In genomic region chr2:212842544-212843185, GRCh38 we compare ENCODE assay signal across 1 cellular context.
TF ChIP-seq lines count a peak whose summit lies in the region.

No MANE protein-coding gene starts in this region.

TF ChIP-seq in SK-N-SH, 30 proteins besides CTCF, POLR2A, EP300 and RAD21 (continued from another document):
- TF ChIP-seq, protein P1, sequence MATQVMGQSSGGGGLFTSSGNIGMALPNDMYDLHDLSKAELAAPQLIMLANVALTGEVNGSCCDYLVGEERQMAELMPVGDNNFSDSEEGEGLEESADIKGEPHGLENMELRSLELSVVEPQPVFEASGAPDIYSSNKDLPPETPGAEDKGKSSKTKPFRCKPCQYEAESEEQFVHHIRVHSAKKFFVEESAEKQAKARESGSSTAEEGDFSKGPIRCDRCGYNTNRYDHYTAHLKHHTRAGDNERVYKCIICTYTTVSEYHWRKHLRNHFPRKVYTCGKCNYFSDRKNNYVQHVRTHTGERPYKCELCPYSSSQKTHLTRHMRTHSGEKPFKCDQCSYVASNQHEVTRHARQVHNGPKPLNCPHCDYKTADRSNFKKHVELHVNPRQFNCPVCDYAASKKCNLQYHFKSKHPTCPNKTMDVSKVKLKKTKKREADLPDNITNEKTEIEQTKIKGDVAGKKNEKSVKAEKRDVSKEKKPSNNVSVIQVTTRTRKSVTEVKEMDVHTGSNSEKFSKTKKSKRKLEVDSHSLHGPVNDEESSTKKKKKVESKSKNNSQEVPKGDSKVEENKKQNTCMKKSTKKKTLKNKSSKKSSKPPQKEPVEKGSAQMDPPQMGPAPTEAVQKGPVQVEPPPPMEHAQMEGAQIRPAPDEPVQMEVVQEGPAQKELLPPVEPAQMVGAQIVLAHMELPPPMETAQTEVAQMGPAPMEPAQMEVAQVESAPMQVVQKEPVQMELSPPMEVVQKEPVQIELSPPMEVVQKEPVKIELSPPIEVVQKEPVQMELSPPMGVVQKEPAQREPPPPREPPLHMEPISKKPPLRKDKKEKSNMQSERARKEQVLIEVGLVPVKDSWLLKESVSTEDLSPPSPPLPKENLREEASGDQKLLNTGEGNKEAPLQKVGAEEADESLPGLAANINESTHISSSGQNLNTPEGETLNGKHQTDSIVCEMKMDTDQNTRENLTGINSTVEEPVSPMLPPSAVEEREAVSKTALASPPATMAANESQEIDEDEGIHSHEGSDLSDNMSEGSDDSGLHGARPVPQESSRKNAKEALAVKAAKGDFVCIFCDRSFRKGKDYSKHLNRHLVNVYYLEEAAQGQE (IDR thresholded peaks at IDR 0.05; ENCODE audit: low read depth, low read length), result no peak
- TF ChIP-seq JUND (IDR thresholded peaks at IDR 0.05) (peak; percentile 65), YY1 (IDR thresholded peaks at IDR 0.05; ENCODE audit: low read depth) (no peak), EZH2phosphoT487 (IDR thresholded peaks at IDR 0.05; ENCODE audit: borderline replicate concordance, low read depth) (no peak), USF1 (IDR thresholded peaks at IDR 0.05; ENCODE audit: borderline replicate concordance, low read depth) (no peak), FOXM1 (IDR thresholded peaks at IDR 0.05; ENCODE audit: low read depth) (peak; percentile 48; the same call in 1 of the 2 replicates), TCF12 (IDR thresholded peaks at IDR 0.05) (peak; percentile 88), CHD2 (IDR thresholded peaks at IDR 0.05; ENCODE audit: low read length, partially characterized antibody) (no peak), SMC3 (IDR thresholded peaks at IDR 0.05; ENCODE audit: low read depth, low read length) (no peak)
- TF ChIP-seq, protein P2, sequence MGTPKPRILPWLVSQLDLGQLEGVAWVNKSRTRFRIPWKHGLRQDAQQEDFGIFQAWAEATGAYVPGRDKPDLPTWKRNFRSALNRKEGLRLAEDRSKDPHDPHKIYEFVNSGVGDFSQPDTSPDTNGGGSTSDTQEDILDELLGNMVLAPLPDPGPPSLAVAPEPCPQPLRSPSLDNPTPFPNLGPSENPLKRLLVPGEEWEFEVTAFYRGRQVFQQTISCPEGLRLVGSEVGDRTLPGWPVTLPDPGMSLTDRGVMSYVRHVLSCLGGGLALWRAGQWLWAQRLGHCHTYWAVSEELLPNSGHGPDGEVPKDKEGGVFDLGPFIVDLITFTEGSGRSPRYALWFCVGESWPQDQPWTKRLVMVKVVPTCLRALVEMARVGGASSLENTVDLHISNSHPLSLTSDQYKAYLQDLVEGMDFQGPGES (IDR thresholded peaks at IDR 0.05; ENCODE audit: low read depth, low read length), result no peak
